24 cellular contexts compared by ENCODE assay signal in genomic region chr20:5173763-5174162, GRCh38. TPM values are rescaled to one million over a fixed set of nuclear protein-coding genes. Genes with fewer than 3 reads are reported as not detected.
DNase-seq lines count a peak whose midpoint lies in the region; TF ChIP-seq lines count a peak whose summit lies in the region.
"Had no signal": no experiment of that assay in that cellular context is flagged by ENCODE, and none has a peak within 500 bp of the region (broad histone marks: within the 10 kb centered on the region; RNA-seq: fewer than 3 reads in every experiment).

No MANE protein-coding gene starts in this region.

- H3K23ac ChIP-seq in H9 (ENCODE audit: insufficient read length, low read depth, low read length): no peak overlapping the region

- H3K18ac ChIP-seq in H9 (ENCODE audit: insufficient read length, low read depth, low read length): no peak overlapping the region

- H3K4me3 Mint-ChIP-seq in CD14-positive monocyte (peak overlapping the region; percentile 48 to 61), H9 (no peak overlapping the region), neural progenitor cell (no peak overlapping the region)
- H3K4me3 Mint-ChIP-seq: activated naive CD4-positive, alpha-beta T cell treated with anti-CD3 and anti-CD28 coated beads, Interleukin-2, amount 10 ng/mL, durations not matched to agents 7 days and 5 days; activated T-cell treated with anti-CD3 and anti-CD28 coated beads, Interleukin-2, amount 50 U/mL, for 4 hours; brain; nephron had no signal

- DNase-seq in CD14-positive monocyte (ENCODE audit: low spot score) (no peak), H9 (no peak), neural progenitor cell (ENCODE audit: low spot score) (no peak), posterior cingulate gyrus (no peak), NCI-H1048 (lab: John Stamatoyannopoulos, UW) (no peak), NCI-H82 (lab: John Stamatoyannopoulos, UW) (no peak)
- DNase-seq: activated CD4-positive, alpha-beta T cell treated with anti-CD3 and anti-CD28 coated beads, Interleukin-2, amount 50 U/mL, for 4 hours; activated naive CD4-positive, alpha-beta T cell treated with anti-CD3 and anti-CD28 coated beads, Interleukin-2, amount 10 ng/mL, durations not matched to agents 7 days and 5 days; activated T-cell treated with anti-CD3 and anti-CD28 coated beads, Interleukin-2, amount 50 U/mL, for 4 hours; Caco-2; foreskin fibroblast; hypothalamus; KBM-7; mesendoderm; NCI-H1092 treated with DMSO at 0.1 percent for 48 hours; NCI-H510A; RPMI8226; spleen had no signal

- H3K27me3 ChIP-seq in H9 (ENCODE audit: insufficient read depth, low read length): no peaks in the 10 kb centered on the region
- H3K27me3 ChIP-seq in neural progenitor cell: no peaks in the 10 kb centered on the region
- H3K27me3 ChIP-seq: spleen had no signal

- intact Hi-C loops in CD14-positive monocyte (cut with micrococcal nuclease) (no loop called here), posterior cingulate gyrus (cut with DNase I) (no loop called here)

- H3K36me3 ChIP-seq in neural progenitor cell: no peaks in the 10 kb centered on the region

- H3K9me3 ChIP-seq in H9 (ENCODE audit: control insufficient read depth, low read depth, low read length) (no peaks in the 10 kb centered on the region), neural progenitor cell (ENCODE audit: low read depth) (no peaks in the 10 kb centered on the region)
- H3K9me3 ChIP-seq: Caco-2, spleen, thoracic aorta had no signal

- no peaks in the 10 kb centered on the region for H3K23me2 ChIP-seq in H9 (ENCODE audit: insufficient read length, low read depth, low read length, poor library complexity, severe bottlenecking)

- H3K4me1 Mint-ChIP-seq in CD14-positive monocyte (peaks cover 44% of the 10 kb centered on the region), H9 (peaks cover 72 to 76% of the 10 kb centered on the region in 2 experiments), neural progenitor cell (peaks cover 46% of the 10 kb centered on the region)

- H3K79me2 ChIP-seq in H9 (ENCODE audit: insufficient read depth, low read length) (peaks cover 6% of the 10 kb centered on the region; the same call in 1 of the 2 replicates), neural progenitor cell (ENCODE audit: low read depth) (peaks cover 44% of the 10 kb centered on the region)

- H3K36me3 Mint-ChIP-seq in CD14-positive monocyte (peaks cover 59 to 75% of the 10 kb centered on the region in 2 donors), H9 (ENCODE audit: insufficient read depth in 1 of 3, low read depth in 3 of 3) (peaks cover 8 to 28% (median 19%) of the 10 kb centered on the region in 3 experiments; a peak in 6 of 7 replicates), neural progenitor cell (peaks cover 12% of the 10 kb centered on the region)

- no peaks in the 10 kb centered on the region for H3K79me1 ChIP-seq in H9 (ENCODE audit: insufficient read depth, low read depth, low read length, poor library complexity, severe bottlenecking)

- no peak overlapping the region for H2BK5ac ChIP-seq in H9 (ENCODE audit: insufficient read length, low read length)

- no peak overlapping the region; the same call in 1 of the 2 replicates for H3K4ac ChIP-seq in H9 (ENCODE audit: low read depth, low read length)

- H3K27me3 Mint-ChIP-seq in CD14-positive monocyte (ENCODE audit: low read depth in 3 of 3) (peaks cover 0 to 2% (median 0%) of the 10 kb centered on the region in 3 donors), H9 (ENCODE audit: low read depth) (no peaks in the 10 kb centered on the region), neural progenitor cell (ENCODE audit: insufficient read depth, low read depth) (peaks cover under 1% of the 10 kb centered on the region)
- H3K27me3 Mint-ChIP-seq: activated naive CD4-positive, alpha-beta T cell treated with anti-CD3 and anti-CD28 coated beads, Interleukin-2, amount 10 ng/mL, durations not matched to agents 7 days and 5 days; brain had no signal

- H2BK20ac ChIP-seq in H9 (ENCODE audit: low read depth, low read length, poor library complexity, severe bottlenecking): no peak overlapping the region

- WGBS in H9 (ENCODE audit: extremely low coverage, insufficient read length, low lambda C conversion rate): no CpG with 5 or more reads among the region's 3 CpGs

- H2BK15ac ChIP-seq in H9 (ENCODE audit: low read depth, low read length): no peak overlapping the region

- no peak overlapping the region for H4K91ac ChIP-seq in H9 (ENCODE audit: insufficient read length, low read depth, low read length)

- no peak overlapping the region for H3K4me2 ChIP-seq in H9 (ENCODE audit: insufficient read depth, insufficient read length, low read length)
- H3K4me2 ChIP-seq in neural progenitor cell: no peak overlapping the region

- H2AK5ac ChIP-seq in H9 (ENCODE audit: insufficient read length, low read length): no peak overlapping the region

- H4K20me1 ChIP-seq in H9 (ENCODE audit: control insufficient read depth, insufficient read depth, insufficient read length) (no peaks in the 10 kb centered on the region), neural progenitor cell (ENCODE audit: low read depth) (peaks cover 60% of the 10 kb centered on the region)

- H3K27ac Mint-ChIP-seq in CD14-positive monocyte (peak overlapping the region in 5 of 7 donors; percentile 27 to 87 (median 80)), H9 (peak overlapping the region in 2 of 3 experiments; percentile 76 to 80; a peak in 1 of 7 replicates), neural progenitor cell (peak overlapping the region; percentile 17)
- H3K27ac Mint-ChIP-seq: activated naive CD4-positive, alpha-beta T cell treated with anti-CD3 and anti-CD28 coated beads, Interleukin-2, amount 10 ng/mL, durations not matched to agents 7 days and 5 days; nephron had no signal

- no peak overlapping the region for H3K14ac ChIP-seq in H9 (ENCODE audit: insufficient read depth, low read length)

- H4K8ac ChIP-seq in H9 (replicated peaks; ENCODE audit: insufficient read length, low read depth, low read length): no peak overlapping the region

- no peak for TF ChIP-seq CTCF in CD14-positive monocyte (IDR thresholded peaks at IDR 0.05)
- TF ChIP-seq CTCF in H9 (conservative IDR thresholded peaks at IDR 0.05): no peak
- TF ChIP-seq CTCF in neural progenitor cell (IDR thresholded peaks at IDR 0.05): no peak

- H4K5ac ChIP-seq in H9 (ENCODE audit: insufficient read length, low read depth, low read length): no peak overlapping the region

- H3K9ac ChIP-seq in H9 (ENCODE audit: extremely low read depth, insufficient read length, low read length) (no peak overlapping the region), neural progenitor cell (no peak overlapping the region)

- no peak overlapping the region for H3K27ac ChIP-seq in H9 (ENCODE audit: insufficient read length, low read depth, low read length)
- peak overlapping the region; percentile 22 for H3K27ac ChIP-seq in angular gyrus (ENCODE audit: low read depth, low read length)
- H3K27ac ChIP-seq in neural progenitor cell: no peak overlapping the region
- H3K27ac ChIP-seq: epithelial cell of prostate, thoracic aorta had no signal

- no peak overlapping the region for H3T11ph ChIP-seq in H9 (ENCODE audit: low read length)

- H2AFZ ChIP-seq in H9 (ENCODE audit: low read length): no peak overlapping the region
- no peak overlapping the region for H2AFZ ChIP-seq in neural progenitor cell (replicated peaks)

- H3F3A ChIP-seq in neural progenitor cell (ENCODE audit: low read depth): no peaks in the 10 kb centered on the region

- H3K4me1 ChIP-seq in H9 (ENCODE audit: insufficient read depth, low read length) (peaks cover 33% of the 10 kb centered on the region; the same call in 1 of the 2 replicates), neural progenitor cell (peaks cover 31% of the 10 kb centered on the region)
- H3K4me1 ChIP-seq: Caco-2 had no signal

- no peak overlapping the region for H3K4me3 ChIP-seq in neural progenitor cell
- H3K4me3 ChIP-seq: coronary artery, spleen, thoracic aorta had no signal

- H3K56ac ChIP-seq in H9 (ENCODE audit: insufficient read length, low read depth, low read length): no peak overlapping the region

- H2BK120ac ChIP-seq in H9 (ENCODE audit: low read depth, low read length, poor library complexity, severe bottlenecking): no peak overlapping the region

- H2BK12ac ChIP-seq in H9 (ENCODE audit: insufficient read length, low read depth, low read length): no peak overlapping the region

- H3K9me3 Mint-ChIP-seq in CD14-positive monocyte (no peaks in the 10 kb centered on the region), H9 (no peaks in the 10 kb centered on the region), neural progenitor cell (no peaks in the 10 kb centered on the region)
- H3K9me3 Mint-ChIP-seq: activated naive CD4-positive, alpha-beta T cell treated with anti-CD3 and anti-CD28 coated beads, Interleukin-2, amount 10 ng/mL, durations not matched to agents 7 days and 5 days; activated T-cell treated with anti-CD3 and anti-CD28 coated beads, Interleukin-2, amount 50 U/mL, for 4 hours; brain; nephron had no signal

RNA-seq across cellular contexts. Expression of gene CDS2, which starts 47.0 kb away (rescaled TPM):
- 10 to 100 TPM; 54.4 to 62.6 TPM for polyA plus RNA-seq in CD14-positive monocyte
- total RNA-seq in H9 (2021) (60.3 and 63.2 TPM in 2 replicates), neural progenitor cell (ENCODE audit: low replicate concordance) (53.8 and 59.8 TPM in 2 replicates)

RNA-seq across cellular contexts. Expression of gene PCNA, which starts 54.0 kb away (rescaled TPM):
- 10 to 100 TPM; 27.9 to 35.0 TPM for polyA plus RNA-seq in CD14-positive monocyte
- total RNA-seq in H9 (2021) (274 and 284 TPM in 2 replicates), neural progenitor cell (ENCODE audit: low replicate concordance) (245 and 323 TPM in 2 replicates)

Comparison
In these comparisons a context has a peak if more than half of its experiments do, and no peak if none do; other contexts are left out.
1. H3K27ac Mint-ChIP-seq: peak in every context shown above with its lines; median percentile 80 in CD14-positive monocyte; 78 in H9; 17 in neural progenitor cell.
2. H3K4me3 Mint-ChIP-seq: peak in CD14-positive monocyte (2 of 2); none in H9 (0 of 2) and neural progenitor cell (single experiment).